ENCODE assay signal across 31 cellular contexts in genomic region chr2:217325810-217326209, GRCh38.
DNase-seq lines count a peak whose midpoint lies in the region; ATAC-seq and TF ChIP-seq lines count a peak whose summit lies in the region.
"Had no signal": no experiment of that assay in that cellular context is flagged by ENCODE, and none has a peak within 500 bp of the region (broad histone marks: within the 10 kb centered on the region; RNA-seq: fewer than 3 reads in every experiment).

No MANE protein-coding gene starts in this region.

- no peaks in the 10 kb centered on the region for H4K20me1 ChIP-seq in PC-9 (ENCODE audit: insufficient read depth)

- H3K4me3 Mint-ChIP-seq in glutamatergic neuron (ENCODE audit: unreplicated experiment), result peak overlapping the region; percentile 43
- H3K4me3 Mint-ChIP-seq: activated T-cell treated with anti-CD3 and anti-CD28 coated beads, Interleukin-2, amount 50 U/mL, for 72 hours; central memory CD8-positive, alpha-beta T cell; endodermal cell; naive thymus-derived CD8-positive, alpha-beta T cell; T-helper 1 cell treated with Interleukin-12 subunit alpha and Interleukin-12 subunit beta and Interleukin-4 antibody, amounts not matched to agents 30 μg/mL and 1 μg/mL, for 36 hours; type B pancreatic cell had no signal

- H3K9me3 ChIP-seq in A673 (ENCODE audit: low read depth, low read length, poor library complexity, severe bottlenecking), result peaks cover 8% of the 10 kb centered on the region
- H3K9me3 ChIP-seq in PC-9 (ENCODE audit: insufficient read depth, low read depth), result peaks cover 7% of the 10 kb centered on the region
- H3K9me3 ChIP-seq: BE2C, psoas muscle, SJSA1 had no signal

- H3K27me3 ChIP-seq in A673 (replicated peaks; ENCODE audit: insufficient read depth, low read depth, low read length, poor library complexity), result no peaks in the 10 kb centered on the region
- H3K27me3 ChIP-seq in PC-9 (ENCODE audit: insufficient read depth, low read depth), result no peaks in the 10 kb centered on the region
- H3K27me3 ChIP-seq: BE2C, sigmoid colon, SJSA1 had no signal

- H3K27ac ChIP-seq in A673 (ENCODE audit: low read depth, low read length, poor library complexity, severe bottlenecking) (peak overlapping the region; percentile 91), PC-9 (peak overlapping the region; percentile 67)
- H3K27ac ChIP-seq: psoas muscle, SJSA1 had no signal

- no peaks in the 10 kb centered on the region for H3K27me3 Mint-ChIP-seq in glutamatergic neuron (ENCODE audit: unreplicated experiment)

- H3K36me3 Mint-ChIP-seq in glutamatergic neuron (ENCODE audit: unreplicated experiment), result peaks cover 8% of the 10 kb centered on the region
- peaks cover 19 to 28% of the 10 kb centered on the region in 2 donors for H3K36me3 Mint-ChIP-seq in activated naive CD4-positive, alpha-beta T cell treated with anti-CD3 and anti-CD28 coated beads, Interleukin-2, amount 50 U/mL, for 72 hours

- H3K4me1 ChIP-seq in A673 (ENCODE audit: insufficient read depth, low read length, poor library complexity, severe bottlenecking) (peaks cover 59% of the 10 kb centered on the region), PC-9 (replicated peaks; ENCODE audit: insufficient read depth) (peaks cover 60% of the 10 kb centered on the region)

- H3K36me3 ChIP-seq in A673 (ENCODE audit: insufficient read depth, low read length, poor library complexity, severe bottlenecking) (peaks cover 19% of the 10 kb centered on the region), PC-9 (ENCODE audit: low read depth) (no peaks in the 10 kb centered on the region)
- H3K36me3 ChIP-seq: BE2C, sigmoid colon, SJSA1 had no signal

- peak overlapping the region; percentile 13 for H3K27ac Mint-ChIP-seq in glutamatergic neuron (ENCODE audit: unreplicated experiment)
- no peak overlapping the region for H3K27ac Mint-ChIP-seq in activated naive CD4-positive, alpha-beta T cell treated with anti-CD3 and anti-CD28 coated beads, Interleukin-2, amount 50 U/mL, for 72 hours
- H3K27ac Mint-ChIP-seq: activated T-cell treated with anti-CD3 and anti-CD28 coated beads, Interleukin-2, amount 50 U/mL, for 72 hours; endodermal cell; T-helper 1 cell treated with Interleukin-12 subunit alpha and Interleukin-12 subunit beta and Interleukin-4 antibody, amounts not matched to agents 30 μg/mL and 1 μg/mL, for 36 hours; type B pancreatic cell had no signal

- CTCF ChIA-PET in A673 (lab: Charles Lee) (no interaction called here), PC-9 (lab: Charles Lee) (no interaction called here)

- intact Hi-C loops in A673 (cut with micrococcal nuclease; ENCODE audit: unreplicated experiment) (loop anchor here (5.0 kb wide), 3 partner anchors 41 to 634 kb away; no protein-coding TSS in a partner anchor), PC-9 (cut with micrococcal nuclease; ENCODE audit: unreplicated experiment) (loop anchor here (1.0 kb wide), 2 partner anchors 62 to 184 kb away; no protein-coding TSS in a partner anchor)

- peaks cover 4% of the 10 kb centered on the region for H3K9me3 Mint-ChIP-seq in glutamatergic neuron (ENCODE audit: unreplicated experiment)
- peaks cover 10 to 17% of the 10 kb centered on the region in 2 donors for H3K9me3 Mint-ChIP-seq in activated naive CD4-positive, alpha-beta T cell treated with anti-CD3 and anti-CD28 coated beads, Interleukin-2, amount 50 U/mL, for 72 hours

- no peak for ATAC-seq in GM21360 (IDR thresholded peaks at IDR 0.05; ENCODE audit: unreplicated experiment)
- no peak for ATAC-seq in activated naive CD4-positive, alpha-beta T cell treated with anti-CD3 and anti-CD28 coated beads, Interleukin-2, amount 50 U/mL, for 72 hours
- no peak for ATAC-seq in activated CD4-positive, CD25-positive, alpha-beta regulatory T cell treated with anti-CD3 and anti-CD28 coated beads, Interleukin-2, amount 50 U/mL, for 24 hours
- ATAC-seq: activated T-cell treated with anti-CD3 and anti-CD28 coated beads, Interleukin-2, amount 50 U/mL, for 72 hours; esophagus mucosa; naive thymus-derived CD8-positive, alpha-beta T cell had no signal

- peaks cover 8% of the 10 kb centered on the region for H3K4me1 Mint-ChIP-seq in glutamatergic neuron (ENCODE audit: low read depth, unreplicated experiment)
- H3K4me1 Mint-ChIP-seq: central memory CD8-positive, alpha-beta T cell; naive thymus-derived CD8-positive, alpha-beta T cell had no signal

- peak; percentile 36 for DNase-seq in A673 (ENCODE audit: low spot score)
- DNase-seq in DMS 273 treated with DMSO at 0.1 percent for 48 hours (lab: John Stamatoyannopoulos, UW), result peak; percentile 25
- DNase-seq in PC-9, result no peak
- DNase-seq in glutamatergic neuron, result no peak
- no peak for DNase-seq in activated effector memory CD4-positive, alpha-beta T cell treated with Interleukin-2 at 50 U/mL for 16 hours
- DNase-seq in activated naive CD4-positive, alpha-beta T cell treated with anti-CD3 and anti-CD28 coated beads, Interleukin-2, amount 50 U/mL, for 72 hours (ENCODE audit: low spot score in 2 of 2), result no peak
- DNase-seq: activated CD4-positive, alpha-beta T cell treated with anti-CD3 and anti-CD28 coated beads, Interleukin-2, amount 50 U/mL, for 48 hours; activated CD4-positive, CD25-positive, alpha-beta regulatory T cell treated with anti-CD3 and anti-CD28 coated beads, Interleukin-2, amount 50 U/mL, for 72 hours; activated naive CD4-positive, alpha-beta T cell; activated T-cell treated with anti-CD3 and anti-CD28 coated beads, Interleukin-2, amount 50 U/mL, for 72 hours; BE2C; DMS79; endodermal cell; GDM1; head of caudate nucleus; KBM-7; kidney; naive thymus-derived CD8-positive, alpha-beta T cell; NCI-H2029; NCI-H226; nucleus accumbens; psoas muscle; sigmoid colon; stimulated activated CD4-positive, alpha-beta T cell treated with anti-CD3 and anti-CD28 coated beads, Interleukin-4, amount 100 ng/mL, for 4 hours had no signal

- no peak overlapping the region for H2AFZ ChIP-seq in PC-9

- no peaks in the 10 kb centered on the region for H3K9me2 ChIP-seq in PC-9 (ENCODE audit: insufficient read depth)

- H3F3A ChIP-seq in PC-9 (ENCODE audit: insufficient read depth, low read depth), result peaks cover 42% of the 10 kb centered on the region

- H3K4me3 ChIP-seq in A673 (ENCODE audit: low read depth, low read length, poor library complexity, severe bottlenecking), result no peak overlapping the region
- H3K4me3 ChIP-seq in PC-9, result no peak overlapping the region; the same call in 1 of the 2 replicates
- H3K4me3 ChIP-seq: psoas muscle, sigmoid colon, SJSA1 had no signal

- no TSS peak for BruUV-seq in A673 (replicated peaks; lab: Mats Ljungman, UMichigan)
- no TSS peak for BruUV-seq in PC-9 (replicated peaks; lab: Mats Ljungman, UMichigan)

- no peaks in the 10 kb centered on the region for H3K79me2 ChIP-seq in PC-9 (ENCODE audit: low read depth)

- POLR2A ChIA-PET in A673 (lab: Charles Lee; ENCODE audit: low non-redundant PET) (no interaction called here), PC-9 (lab: Charles Lee; ENCODE audit: unreplicated experiment) (interaction anchor here (0.6 kb wide), 1 partner anchor 36 kb away, joined by 5 read pairs; no protein-coding TSS in a partner anchor)

- peak overlapping the region; percentile 43 for H3K4me2 ChIP-seq in PC-9

- no peak for TF ChIP-seq CTCF in A673 (conservative IDR thresholded peaks at IDR 0.05; ENCODE audit: low read depth, low read length)
- no peak for TF ChIP-seq CTCF in PC-9 (conservative IDR thresholded peaks at IDR 0.05)
- TF ChIP-seq CTCF in glutamatergic neuron (IDR thresholded peaks at IDR 0.05; ENCODE audit: partially characterized antibody, unreplicated experiment), result no peak

Comparison
In these comparisons a context has a peak if more than half of its experiments do, and no peak if none do; other contexts are left out.
1. DNase-seq: peak in A673 (single experiment) and DMS 273 treated with DMSO at 0.1 percent for 48 hours (single experiment); none in PC-9 (0 of 2), glutamatergic neuron (single experiment), activated effector memory CD4-positive, alpha-beta T cell treated with Interleukin-2 at 50 U/mL for 16 hours (single experiment) and activated naive CD4-positive, alpha-beta T cell treated with anti-CD3 and anti-CD28 coated beads, Interleukin-2, amount 50 U/mL, for 72 hours (0 of 2).